10 cellular contexts compared by ENCODE assay signal in genomic region chr2:190637331-190637734, GRCh38. TPM values are rescaled to one million over a fixed set of nuclear protein-coding genes. Genes with fewer than 3 reads are reported as not detected.
DNase-seq lines count a peak whose midpoint lies in the region; ATAC-seq, FAIRE-seq and TF ChIP-seq lines count a peak whose summit lies in the region.
"Had no signal": no experiment of that assay in that cellular context is flagged by ENCODE, and none has a peak within 500 bp of the region (broad histone marks: within the 10 kb centered on the region; RNA-seq: fewer than 3 reads in every experiment).

No MANE protein-coding gene starts in this region.

- H3K36me3 ChIP-seq in subcutaneous abdominal adipose tissue (ENCODE audit: control insufficient read depth in 5 of 5, insufficient read depth in 5 of 5, low read length in 5 of 5), result no peaks in the 10 kb centered on the region

- DNase-seq in astrocyte of the spinal cord (ENCODE audit: low read depth, low spot score) (peak; percentile 37), kidney glomerular epithelial cell (lab: John Stamatoyannopoulos, UW) (peak; percentile 63), GM12891 (ENCODE audit: insufficient read length, low spot score) (no peak), ecto neural progenitor cell (ENCODE audit: low spot score) (no peak)
- DNase-seq: central memory CD4-positive, alpha-beta T cell; occipital lobe had no signal

- peaks cover 5 to 50% (median 30%) of the 10 kb centered on the region in 5 donors for H3K4me1 ChIP-seq in subcutaneous abdominal adipose tissue (ENCODE audit: control insufficient read depth in 5 of 5, insufficient read depth in 5 of 5, low read length in 5 of 5)

- ATAC-seq in HG02852 (IDR thresholded peaks at IDR 0.05; ENCODE audit: unreplicated experiment) (peak; percentile 51), HG02973 (IDR thresholded peaks at IDR 0.05; ENCODE audit: unreplicated experiment) (no peak), GM21447 (IDR thresholded peaks at IDR 0.05; ENCODE audit: unreplicated experiment) (no peak)

- H3K27me3 ChIP-seq in subcutaneous abdominal adipose tissue (ENCODE audit: control insufficient read depth in 5 of 5, insufficient read depth in 4 of 5, low read length in 5 of 5), result no peaks in the 10 kb centered on the region

- no peak for TF ChIP-seq POLR2A in GM12891 (IDR thresholded peaks at IDR 0.05; ENCODE audit: low read depth, low read length)

- no peak for FAIRE-seq in GM12891 (lab: Jason Lieb, UNC)

- peak overlapping the region; percentile 95 for H3K27ac ChIP-seq in subcutaneous abdominal adipose tissue (ENCODE audit: low read depth, low read length)

- H3K9me3 ChIP-seq in subcutaneous abdominal adipose tissue (ENCODE audit: control insufficient read depth in 5 of 5, low read length in 5 of 5), result no peaks in the 10 kb centered on the region

- H3K4me3 ChIP-seq in astrocyte of the spinal cord (ENCODE audit: low read depth, low read length), result no peak overlapping the region
- H3K4me3 ChIP-seq in subcutaneous abdominal adipose tissue (ENCODE audit: low read depth in 1 of 5, low read length in 5 of 5), result peak overlapping the region in 1 of 5 donors; percentile 9

- peak overlapping the region in 4 of 5 donors; percentile 29 to 70 (median 56) for H3K9ac ChIP-seq in subcutaneous abdominal adipose tissue (ENCODE audit: low read length in 5 of 5)

- in situ Hi-C loops in astrocyte of the spinal cord (cut with HindIII; ENCODE audit: low sequenced_read_pairs), result no loop called here

- TF ChIP-seq CTCF in astrocyte of the spinal cord (IDR thresholded peaks at IDR 0.05; ENCODE audit: low read depth, low read length), result no peak

TF ChIP-seq in GM12891, 5 proteins besides CTCF, POLR2A, EP300 and RAD21:
- TF ChIP-seq TAF1 (IDR thresholded peaks at IDR 0.05; ENCODE audit: low read depth, low read length) (no peak), PAX5 (IDR thresholded peaks at IDR 0.05; ENCODE audit: insufficient read depth, low read length, severe bottlenecking) (no peak), SPI1 (IDR thresholded peaks at IDR 0.05; ENCODE audit: low read depth, low read length) (no peak), POLR2AphosphoS5 (IDR thresholded peaks at IDR 0.05; ENCODE audit: low read depth, low read length) (no peak), POU2F2 (IDR thresholded peaks at IDR 0.05; ENCODE audit: low read depth, low read length) (no peak)

RNA-seq across cellular contexts. Expression of gene NAB1, which starts 11.6 kb away (rescaled TPM):
- 11.7 TPM for polyA plus RNA-seq in GM12891 (2012; ENCODE audit: low read depth, missing spikeins)

Comparison
In these comparisons a context has a peak if more than half of its experiments do, and no peak if none do; other contexts are left out.
1. DNase-seq: peak in astrocyte of the spinal cord (single experiment) and kidney glomerular epithelial cell (single experiment); none in GM12891 (single experiment) and ecto neural progenitor cell (single experiment).